ENCODE assay signal across 18 cellular contexts in genomic region chr7:2443491-2443890, GRCh38. TPM values are rescaled to one million over a fixed set of nuclear protein-coding genes. Genes with fewer than 3 reads are reported as not detected.
DNase-seq lines count a peak whose midpoint lies in the region; ATAC-seq and TF ChIP-seq lines count a peak whose summit lies in the region.
"Had no signal": no experiment of that assay in that cellular context is flagged by ENCODE, and none has a peak within 500 bp of the region (broad histone marks: within the 10 kb centered on the region; RNA-seq: fewer than 3 reads in every experiment).

No MANE protein-coding gene starts in this region.

- ATAC-seq in Right ventricle myocardium inferior (no peak), left ventricle myocardium superior (no peak)
- ATAC-seq in activated CD8-positive, alpha-beta T cell treated with anti-CD3 and anti-CD28 coated beads for 36 hours: no peak
- ATAC-seq: A549; CD8-positive, alpha-beta T cell had no signal

- peak overlapping the region; percentile 3 for H3K27ac ChIP-seq in suprapubic skin
- H3K27ac ChIP-seq: 22Rv1; A549; BLaER1 treated with 17β-estradiol and CSF1 and Interleukin-3, amounts not matched to agents 10 nM and 100 nM; C4-2B had no signal

- H3K27me3 ChIP-seq in suprapubic skin: no peaks in the 10 kb centered on the region
- H3K27me3 ChIP-seq: BLaER1 treated with 17β-estradiol and CSF1 and Interleukin-3, amounts not matched to agents 10 nM and 100 nM had no signal

- no peak overlapping the region for H3K4me3 Mint-ChIP-seq in activated CD8-positive, alpha-beta T cell treated with anti-CD3 and anti-CD28 coated beads for 36 hours
- H3K4me3 Mint-ChIP-seq: B cell; CD4-positive, alpha-beta T cell; CD8-positive, alpha-beta T cell had no signal

- intact Hi-C loops in Right ventricle myocardium inferior (cut with DNase I) (no loop called here), left ventricle myocardium superior (cut with micrococcal nuclease) (no loop called here)
- intact Hi-C loops in activated CD8-positive, alpha-beta T cell treated with anti-CD3 and anti-CD28 coated beads for 36 hours (cut with micrococcal nuclease): no loop called here

- peaks cover 9% of the 10 kb centered on the region for H3K36me3 ChIP-seq in suprapubic skin

- H3K4me3 ChIP-seq in suprapubic skin: no peak overlapping the region
- H3K4me3 ChIP-seq: A549; BLaER1 treated with 17β-estradiol and CSF1 and Interleukin-3, amounts not matched to agents 10 nM and 100 nM had no signal

- DNase-seq in Right ventricle myocardium inferior (ENCODE audit: missing footprints) (peak; percentile 7), left ventricle myocardium superior (no peak), suprapubic skin (ENCODE audit: low spot score in 2 of 2) (no peak), HuH-7 (ENCODE audit: low spot score) (no peak)
- DNase-seq in activated CD8-positive, alpha-beta T cell treated with anti-CD3 and anti-CD28 coated beads for 36 hours: no peak
- DNase-seq: AML-193; Caco-2; Calu3; CD4-positive, alpha-beta T cell; CD8-positive, alpha-beta T cell; DMS79 treated with DMSO at 0.1 percent for 48 hours; GF-D8 had no signal

- CTCF ChIA-PET in activated CD8-positive, alpha-beta T cell treated with anti-CD3 and anti-CD28 coated beads for 36 hours (lab: Charles Lee): no interaction called here

- H3K36me3 Mint-ChIP-seq in activated CD8-positive, alpha-beta T cell treated with anti-CD3 and anti-CD28 coated beads for 36 hours (ENCODE audit: low read depth): no peaks in the 10 kb centered on the region

- POLR2A ChIA-PET in activated CD8-positive, alpha-beta T cell treated with anti-CD3 and anti-CD28 coated beads for 36 hours (lab: Charles Lee): no interaction called here

- TF ChIP-seq EP300 in suprapubic skin (IDR thresholded peaks at IDR 0.05): no peak

- WGBS in suprapubic skin: over 99% methylated on average over 7 of the region's 9 CpGs

- H3K4me1 ChIP-seq in suprapubic skin: peaks cover 51% of the 10 kb centered on the region
- H3K4me1 ChIP-seq: A549 had no signal

- H3K4me1 Mint-ChIP-seq in activated CD8-positive, alpha-beta T cell treated with anti-CD3 and anti-CD28 coated beads for 36 hours (ENCODE audit: low read depth): peaks cover 2% of the 10 kb centered on the region

- no peak for TF ChIP-seq CTCF in suprapubic skin (IDR thresholded peaks at IDR 0.05)
- TF ChIP-seq CTCF in activated CD8-positive, alpha-beta T cell treated with anti-CD3 and anti-CD28 coated beads for 36 hours (IDR thresholded peaks at IDR 0.05): no peak

- no peak for TF ChIP-seq POLR2A in suprapubic skin (IDR thresholded peaks at IDR 0.05)

- no peak overlapping the region for H3K27ac Mint-ChIP-seq in activated CD8-positive, alpha-beta T cell treated with anti-CD3 and anti-CD28 coated beads for 36 hours
- H3K27ac Mint-ChIP-seq: B cell; CD4-positive, alpha-beta T cell; CD8-positive, alpha-beta T cell had no signal

- H3K27me3 Mint-ChIP-seq in activated CD8-positive, alpha-beta T cell treated with anti-CD3 and anti-CD28 coated beads for 36 hours: no peaks in the 10 kb centered on the region
- H3K27me3 Mint-ChIP-seq: B cell; CD4-positive, alpha-beta T cell had no signal

- H3K9me3 ChIP-seq in suprapubic skin: no peaks in the 10 kb centered on the region
- H3K9me3 ChIP-seq: A549; BLaER1 treated with 17β-estradiol and CSF1 and Interleukin-3, amounts not matched to agents 10 nM and 100 nM; Caco-2 had no signal

- H3K9me3 Mint-ChIP-seq in activated CD8-positive, alpha-beta T cell treated with anti-CD3 and anti-CD28 coated beads for 36 hours: no peaks in the 10 kb centered on the region
- H3K9me3 Mint-ChIP-seq: CD4-positive, alpha-beta T cell; CD8-positive, alpha-beta T cell had no signal

RNA-seq across cellular contexts. Expression of gene GRIFIN, which starts 32.7 kb away (rescaled TPM):
- not detected for total RNA-seq in Right ventricle myocardium inferior
- not detected for total RNA-seq in left ventricle myocardium superior
- total RNA-seq in suprapubic skin: not detected
- total RNA-seq in activated CD8-positive, alpha-beta T cell treated with anti-CD3 and anti-CD28 coated beads for 36 hours: not detected
- total RNA-seq: A172; B cell; Caco-2; Calu3; CD4-positive, alpha-beta T cell; CD8-positive, alpha-beta T cell had no signal

RNA-seq across cellular contexts. Expression of gene CHST12, which starts 40.1 kb away (rescaled TPM):
- total RNA-seq in Right ventricle myocardium inferior (13.5 TPM), left ventricle myocardium superior (15.1 TPM), suprapubic skin (10 to 100 TPM in 3 of 4 donors, 1 to 10 TPM in 1; 9.9 to 55.8 (median 24.5) TPM)
- total RNA-seq in activated CD8-positive, alpha-beta T cell treated with anti-CD3 and anti-CD28 coated beads for 36 hours: 1 to 10 TPM; 2.9 to 4.7 TPM
